In the genomic region with DNA sequence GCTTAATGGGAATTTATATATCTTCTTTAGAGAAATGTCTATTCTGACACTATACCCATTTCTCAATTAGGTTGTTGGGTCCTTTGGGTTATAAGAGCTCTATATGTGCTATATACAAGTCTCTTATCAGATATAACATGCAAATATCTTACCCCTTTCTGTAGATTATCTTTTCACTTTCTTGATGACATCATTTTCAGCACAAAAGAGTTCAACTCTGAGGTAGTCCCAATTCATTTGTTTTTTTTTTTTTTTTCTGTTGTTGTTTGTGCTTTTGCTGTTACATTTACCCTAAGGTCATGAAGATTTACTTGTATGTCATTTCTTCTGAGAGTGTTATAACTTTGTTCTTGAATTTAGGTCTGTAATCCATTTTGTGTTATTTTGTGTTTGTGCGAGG, we compare ENCODE assay signal across 28 cellular contexts.
"Had no signal": no experiment of that assay in that cellular context is flagged by ENCODE, and none has a peak within 500 bp of the region (broad histone marks: within the 10 kb centered on the region; RNA-seq: fewer than 3 reads in every experiment).

No MANE protein-coding gene starts in this region.

- H3K27me3 ChIP-seq: colonic mucosa, esophagus muscularis mucosa, esophagus squamous epithelium, foreskin keratinocyte, gastrocnemius medialis, gastroesophageal sphincter, heart left ventricle, heart right ventricle had no signal

- ATAC-seq: effector memory CD8-positive, alpha-beta T cell; esophagus mucosa; foreskin keratinocyte; gastrocnemius medialis; gastroesophageal sphincter; heart left ventricle; heart right ventricle had no signal

- FAIRE-seq: colon, endometrium, endothelial cell of umbilical vein, frontal cortex had no signal

- H3K4me1 ChIP-seq: colonic mucosa, esophagus muscularis mucosa, esophagus squamous epithelium, foreskin keratinocyte, gastrocnemius medialis, gastroesophageal sphincter, heart left ventricle, heart right ventricle had no signal

- DNase-seq: colonic mucosa; cortex of kidney; dermis blood vessel endothelial cell; dorsolateral prefrontal cortex; effector CD4-positive, alpha-beta T cell; effector CD8-positive, alpha-beta T cell; effector memory CD4-positive, alpha-beta T cell; effector memory CD8-positive, alpha-beta T cell; endodermal cell; erythroblast; esophagus squamous epithelium; foreskin fibroblast; foreskin keratinocyte; foreskin melanocyte; gastrocnemius medialis; glutamatergic neuron; head of caudate nucleus; heart left ventricle; heart right ventricle had no signal

- H3K9me3 ChIP-seq: colonic mucosa, esophagus muscularis mucosa, esophagus squamous epithelium, gastrocnemius medialis, gastroesophageal sphincter, heart left ventricle, heart right ventricle had no signal

- H3K36me3 ChIP-seq: colonic mucosa, esophagus muscularis mucosa, esophagus squamous epithelium, gastrocnemius medialis, gastroesophageal sphincter, heart left ventricle, heart right ventricle had no signal

- H3K4me3 ChIP-seq: colonic mucosa, coronary artery, dorsolateral prefrontal cortex, esophagus muscularis mucosa, esophagus squamous epithelium, gastrocnemius medialis, gastroesophageal sphincter, heart left ventricle, heart right ventricle had no signal

- H3K27ac ChIP-seq: colonic mucosa, coronary artery, dorsolateral prefrontal cortex, epithelial cell of prostate, esophagus muscularis mucosa, esophagus squamous epithelium, foreskin keratinocyte, gastrocnemius medialis, gastroesophageal sphincter, heart left ventricle, heart right ventricle had no signal
